17 cellular contexts compared by ENCODE assay signal in genomic region chr9:131555841-131556673, GRCh38. TPM values are rescaled to one million over a fixed set of nuclear protein-coding genes. Genes with fewer than 3 reads are reported as not detected.
DNase-seq lines count a peak whose midpoint lies in the region; ATAC-seq and TF ChIP-seq lines count a peak whose summit lies in the region.
"Had no signal": no experiment of that assay in that cellular context is flagged by ENCODE, and none has a peak within 500 bp of the region (broad histone marks: within the 10 kb centered on the region; RNA-seq: fewer than 3 reads in every experiment).

No MANE protein-coding gene starts in this region.

- peaks cover 12% of the 10 kb centered on the region for H3K4me1 Mint-ChIP-seq in T-helper 17 cell
- H3K4me1 Mint-ChIP-seq in effector memory CD8-positive, alpha-beta T cell (ENCODE audit: low read depth in 2 of 2) = no peaks in the 10 kb centered on the region

- TF ChIP-seq CTCF in lower lobe of right lung (IDR thresholded peaks at IDR 0.05) = no peak

- H3K9me3 ChIP-seq in T-helper 17 cell (ENCODE audit: control insufficient read depth, low read length, poor library complexity, severe bottlenecking) (no peaks in the 10 kb centered on the region), lower lobe of right lung (no peaks in the 10 kb centered on the region), aorta (ENCODE audit: control insufficient read depth, low read length) (no peaks in the 10 kb centered on the region)
- H3K9me3 ChIP-seq: Caco-2 had no signal

- H3K27me3 ChIP-seq in lower lobe of right lung (ENCODE audit: low read depth) (peaks cover 28% of the 10 kb centered on the region), aorta (ENCODE audit: control insufficient read depth in 1 of 2, insufficient read depth in 2 of 2, low read length in 1 of 2) (no peaks in the 10 kb centered on the region)

- intact Hi-C loops in lower lobe of right lung (cut with DNase I) (no loop called here), aorta (cut with DNase I) (no loop called here)

- peaks cover 5% of the 10 kb centered on the region for H3K36me3 Mint-ChIP-seq in T-helper 17 cell (ENCODE audit: low read depth)
- peaks cover 26% of the 10 kb centered on the region for H3K36me3 Mint-ChIP-seq in effector memory CD8-positive, alpha-beta T cell (ENCODE audit: insufficient read depth)
- H3K36me3 Mint-ChIP-seq: CD14-positive monocyte; CD8-positive, alpha-beta T cell had no signal

- WGBS in aorta, 2 donors = 82 to 85% methylated on average over 15 of the region's 15 CpGs

- no peaks in the 10 kb centered on the region for H3K9me3 Mint-ChIP-seq in effector memory CD8-positive, alpha-beta T cell
- H3K9me3 Mint-ChIP-seq: CD8-positive, alpha-beta T cell had no signal

- H3K27ac ChIP-seq in lower lobe of right lung (no peak overlapping the region), aorta (ENCODE audit: low read depth in 1 of 2, low read length in 2 of 2) (no peak overlapping the region)
- H3K27ac ChIP-seq: A549 had no signal

- H3K4me3 ChIP-seq in lower lobe of right lung (no peak overlapping the region), aorta (ENCODE audit: low read length in 2 of 2) (no peak overlapping the region)
- H3K4me3 ChIP-seq: A549 had no signal

- no peak overlapping the region for H3K27ac Mint-ChIP-seq in T-helper 17 cell
- H3K27ac Mint-ChIP-seq in effector memory CD8-positive, alpha-beta T cell = peak overlapping the region; percentile 30 to 47
- H3K27ac Mint-ChIP-seq: CD8-positive, alpha-beta T cell had no signal

- H3K27me3 Mint-ChIP-seq in T-helper 17 cell = peaks cover 39% of the 10 kb centered on the region
- peaks cover 34 to 51% of the 10 kb centered on the region in 2 donors for H3K27me3 Mint-ChIP-seq in effector memory CD8-positive, alpha-beta T cell

- H3K4me1 ChIP-seq in lower lobe of right lung (no peaks in the 10 kb centered on the region), aorta (ENCODE audit: control insufficient read depth in 1 of 2, insufficient read depth in 2 of 2, low read length in 2 of 2) (no peaks in the 10 kb centered on the region)
- H3K4me1 ChIP-seq: A549 had no signal

- H3K4me3 Mint-ChIP-seq in T-helper 17 cell = peak overlapping the region; percentile 10
- H3K4me3 Mint-ChIP-seq in effector memory CD8-positive, alpha-beta T cell = no peak overlapping the region
- H3K4me3 Mint-ChIP-seq: CD8-positive, alpha-beta T cell had no signal

- H3K36me3 ChIP-seq in lower lobe of right lung = no peaks in the 10 kb centered on the region
- H3K36me3 ChIP-seq in aorta (ENCODE audit: control insufficient read depth in 1 of 2, insufficient read depth in 2 of 2, low read length in 1 of 2) = no peaks in the 10 kb centered on the region

- DNase-seq in T-helper 17 cell (no peak), lower lobe of right lung (no peak), aorta (no peak), NOMO-1 (lab: John Stamatoyannopoulos, UW; ENCODE audit: unreplicated experiment in 2 of 2) (no peak), NCI-H1930 (lab: John Stamatoyannopoulos, UW) (no peak)
- no peak for DNase-seq in effector memory CD8-positive, alpha-beta T cell
- DNase-seq: Caco-2; CD8-positive, alpha-beta T cell; DND-41; GDM1 had no signal

- ATAC-seq in T-helper 17 cell (no peak), lower lobe of right lung (peak; percentile 17 to 25), aorta (ENCODE audit: low FRiP score) (peak; percentile 29), HG03045 (IDR thresholded peaks at IDR 0.05; ENCODE audit: unreplicated experiment) (no peak)
- no peak for ATAC-seq in effector memory CD8-positive, alpha-beta T cell (replicated peaks)
- ATAC-seq: CD8-positive, alpha-beta T cell had no signal

RNA-seq across cellular contexts. Expression of gene PRRT1B, which starts 10.7 kb away (rescaled TPM):
- total RNA-seq in T-helper 17 cell (not detected), lower lobe of right lung (6.3 TPM), aorta (not detected)
- polyA plus RNA-seq in aorta = not detected
- total RNA-seq: CD8-positive, alpha-beta T cell; H4; HT1080 had no signal
- polyA plus RNA-seq: AG04450, BJ, CD14-positive monocyte had no signal

RNA-seq across cellular contexts. Expression of gene UCK1, which starts 25.0 kb away (rescaled TPM):
- total RNA-seq in T-helper 17 cell (10 to 100 TPM; 16.6 to 21.4 TPM), lower lobe of right lung (25.9 TPM), aorta (10 to 100 TPM; 24.5 to 28.3 TPM)
- polyA plus RNA-seq in aorta = 10 to 100 TPM; 35.7 to 45.7 TPM

RNA-seq across cellular contexts. Expression of gene POMT1, which starts 53.3 kb away (rescaled TPM):
- total RNA-seq in T-helper 17 cell (10 to 100 TPM; 50.0 to 54.0 TPM), lower lobe of right lung (25.9 TPM), aorta (10 to 100 TPM; 22.0 to 33.1 TPM)
- polyA plus RNA-seq in aorta = 10 to 100 TPM; 10.0 to 97.0 TPM

Comparison
In these comparisons a context has a peak if more than half of its experiments do, and no peak if none do; other contexts are left out.
1. ATAC-seq: peak in lower lobe of right lung (2 of 2) and aorta (single experiment); none in T-helper 17 cell (single experiment), effector memory CD8-positive, alpha-beta T cell (single experiment) and HG03045 (single experiment).